In the genomic region with DNA sequence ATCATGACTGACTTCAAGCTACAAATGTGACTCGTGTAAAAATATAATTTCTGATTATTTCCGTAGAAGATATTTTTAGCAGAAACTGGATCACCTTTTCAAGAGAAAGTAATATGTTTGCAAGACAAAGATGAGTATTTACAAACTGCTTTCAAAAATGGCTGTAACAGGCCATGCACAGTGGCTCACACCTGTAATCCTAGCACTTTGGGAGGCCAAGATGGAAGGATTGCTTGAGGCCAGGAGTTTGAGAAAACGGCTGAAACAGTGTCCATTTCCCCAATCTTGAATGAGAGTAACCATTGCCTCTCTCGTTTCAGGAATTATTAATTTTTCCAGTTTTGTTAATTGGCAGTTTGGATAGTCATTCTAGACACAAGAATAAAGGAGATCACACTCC, we compare ENCODE assay signal across 1 cellular context.
TF ChIP-seq lines count a peak whose summit lies in the region.

No MANE protein-coding gene starts in this region.

TF ChIP-seq in K562, 482 proteins besides CTCF, POLR2A, EP300 and RAD21 (continued from another document):
- TF ChIP-seq, protein P1, sequence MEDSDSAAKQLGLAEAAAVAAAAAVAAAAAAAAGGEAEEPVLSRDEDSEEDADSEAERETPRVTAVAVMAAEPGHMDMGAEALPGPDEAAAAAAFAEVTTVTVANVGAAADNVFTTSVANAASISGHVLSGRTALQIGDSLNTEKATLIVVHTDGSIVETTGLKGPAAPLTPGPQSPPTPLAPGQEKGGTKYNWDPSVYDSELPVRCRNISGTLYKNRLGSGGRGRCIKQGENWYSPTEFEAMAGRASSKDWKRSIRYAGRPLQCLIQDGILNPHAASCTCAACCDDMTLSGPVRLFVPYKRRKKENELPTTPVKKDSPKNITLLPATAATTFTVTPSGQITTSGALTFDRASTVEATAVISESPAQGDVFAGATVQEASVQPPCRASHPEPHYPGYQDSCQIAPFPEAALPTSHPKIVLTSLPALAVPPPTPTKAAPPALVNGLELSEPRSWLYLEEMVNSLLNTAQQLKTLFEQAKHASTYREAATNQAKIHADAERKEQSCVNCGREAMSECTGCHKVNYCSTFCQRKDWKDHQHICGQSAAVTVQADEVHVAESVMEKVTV (CRISPR knock-in tag; IDR thresholded peaks at IDR 0.05): no peak
- TF ChIP-seq RBFOX2 (IDR thresholded peaks at IDR 0.05; ENCODE audit: low read depth, low read length): no peak
- TF ChIP-seq SMARCA4 (IDR thresholded peaks at IDR 0.05): no peak
- TF ChIP-seq FOXK2 (conservative IDR thresholded peaks at IDR 0.05 in 1 of 2, IDR thresholded peaks at IDR 0.05 in 1 of 2; ENCODE audit: low read depth in 2 of 2): no peak
- no peak for TF ChIP-seq TRIM24 (IDR thresholded peaks at IDR 0.05)
- TF ChIP-seq RBM14 (IDR thresholded peaks at IDR 0.05; ENCODE audit: borderline replicate concordance, insufficient read depth, low read depth, low read length): no peak
TF ChIP-seq in K562: peak in this region for 19.
